Comparison of ENCODE assay signal across 19 cellular contexts in the genomic region with DNA sequence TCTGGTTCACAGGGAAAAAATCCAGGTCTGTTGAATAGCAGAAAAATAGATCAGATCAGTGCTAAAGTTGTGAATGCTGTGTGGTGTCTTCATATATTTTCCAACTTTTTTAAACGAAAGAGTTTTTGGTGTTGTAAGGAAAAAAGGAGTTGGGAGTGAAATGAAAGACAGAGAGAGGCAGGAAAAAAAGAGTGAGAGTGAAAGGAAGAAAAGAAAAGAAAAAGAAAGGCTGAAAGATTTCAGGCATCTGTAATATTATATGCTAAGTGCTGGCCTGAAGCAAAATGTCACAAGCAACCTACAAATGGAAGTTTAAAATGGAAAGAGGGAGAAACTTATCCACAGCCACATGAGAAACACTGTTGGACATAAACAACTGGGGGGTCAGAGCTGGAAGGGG.
DNase-seq lines count a peak whose midpoint lies in the region; ATAC-seq, FAIRE-seq and TF ChIP-seq lines count a peak whose summit lies in the region.
"Had no signal": no experiment of that assay in that cellular context is flagged by ENCODE, and none has a peak within 500 bp of the region (broad histone marks: within the 10 kb centered on the region; RNA-seq: fewer than 3 reads in every experiment).

No MANE protein-coding gene starts in this region.

- no peaks in the 10 kb centered on the region for H4K20me1 ChIP-seq in osteoblast (ENCODE audit: insufficient read depth, low read length)

- peaks cover 51% of the 10 kb centered on the region for H3K4me1 ChIP-seq in left ventricle myocardium inferior
- H3K4me1 ChIP-seq in osteoblast (ENCODE audit: insufficient read depth, low read length) = peaks cover 55% of the 10 kb centered on the region
- peaks cover 4 to 8% of the 10 kb centered on the region in 2 donors for H3K4me1 ChIP-seq in uterus
- H3K4me1 ChIP-seq in kidney (ENCODE audit: control insufficient read depth in 1 of 2, insufficient read depth in 1 of 2, low read depth in 1 of 2, low read length in 2 of 2) = peaks cover 2% of the 10 kb centered on the region in 2 donors

- no peak overlapping the region for H3K4me2 ChIP-seq in osteoblast (ENCODE audit: insufficient read depth, low read length)
- H3K4me2 ChIP-seq: GM23338 had no signal

- FAIRE-seq in kidney (lab: Jason Lieb, UNC) = no peak
- FAIRE-seq: GM12892, GM18507, K562 had no signal

- DNase-seq in left ventricle myocardium inferior = no peak
- no peak for DNase-seq in Right ventricle myocardium inferior (ENCODE audit: missing footprints)
- DNase-seq in coronary artery (ENCODE audit: low spot score) = no peak
- no peak for DNase-seq in osteoblast (ENCODE audit: insufficient read length, low spot score, missing footprints)
- DNase-seq in uterus = no peak
- DNase-seq in dedifferentiated amniotic fluid mesenchymal stem cell (ENCODE audit: extremely low spot score) = no peak
- no peak for DNase-seq in DMS153 (lab: John Stamatoyannopoulos, UW)
- no peak for DNase-seq in kidney
- DNase-seq: 8988T; Calu3; CD8-positive, alpha-beta T cell; HCEC 1CT; NCI-H510A treated with DMSO at 0.1 percent for 48 hours; NCI-H82; SIG-M5 had no signal

- no peak for TF ChIP-seq CTCF in left ventricle myocardium inferior (IDR thresholded peaks at IDR 0.05; ENCODE audit: borderline replicate concordance)
- TF ChIP-seq CTCF in coronary artery (IDR thresholded peaks at IDR 0.05) = no peak
- no peak for TF ChIP-seq CTCF in osteoblast (IDR thresholded peaks at IDR 0.05; ENCODE audit: extremely low read depth, low read depth, low read length)
- no peak for TF ChIP-seq CTCF in uterus (IDR thresholded peaks at IDR 0.05)
- no peak for TF ChIP-seq CTCF in kidney (IDR thresholded peaks at IDR 0.05; ENCODE audit: borderline replicate concordance, extremely low read depth, insufficient read depth)

- intact Hi-C loops in left ventricle myocardium inferior (cut with micrococcal nuclease) = no loop called here
- intact Hi-C loops in Right ventricle myocardium inferior (cut with DNase I) = loop anchor here (5.0 kb wide), 1 partner anchor 122 kb away; a partner anchor contains a TSS
- intact Hi-C loops in uterus (cut with DNase I; ENCODE audit: low total_unique reads) = no loop called here
- intact Hi-C loops in kidney (cut with DNase I) = no loop called here

- H3K27me3 ChIP-seq in left ventricle myocardium inferior (ENCODE audit: low read depth) (no peaks in the 10 kb centered on the region), osteoblast (ENCODE audit: insufficient read depth, low read length) (no peaks in the 10 kb centered on the region), uterus (no peaks in the 10 kb centered on the region)

- H3K36me3 ChIP-seq in left ventricle myocardium inferior (no peaks in the 10 kb centered on the region), osteoblast (ENCODE audit: insufficient read depth, low read length) (no peaks in the 10 kb centered on the region), uterus (no peaks in the 10 kb centered on the region), kidney (ENCODE audit: control insufficient read depth in 1 of 2, insufficient read depth in 2 of 2, low read length in 2 of 2) (no peaks in the 10 kb centered on the region)

- H3K4me3 ChIP-seq in left ventricle myocardium inferior (no peak overlapping the region), coronary artery (no peak overlapping the region), osteoblast (ENCODE audit: insufficient read depth, low read length) (no peak overlapping the region), uterus (no peak overlapping the region), kidney (ENCODE audit: low read length in 2 of 2) (no peak overlapping the region)
- H3K4me3 ChIP-seq: GM23338, K562 had no signal

- H3K27ac ChIP-seq in left ventricle myocardium inferior (replicated peaks) (peak overlapping the region; percentile 33), coronary artery (peak overlapping the region; percentile 33 to 77), osteoblast (ENCODE audit: low read depth, low read length) (peak overlapping the region; percentile 54), uterus (peak overlapping the region; percentile 21 to 63), kidney (ENCODE audit: low read depth in 2 of 2, low read length in 2 of 2) (no peak overlapping the region)

- peaks cover 57% of the 10 kb centered on the region for H3K79me2 ChIP-seq in osteoblast (ENCODE audit: insufficient read depth, low read length)

- no peak overlapping the region for H3K9ac ChIP-seq in kidney (ENCODE audit: low read length in 2 of 2)

- H3K9me3 ChIP-seq in left ventricle myocardium inferior (replicated peaks) (no peaks in the 10 kb centered on the region), osteoblast (ENCODE audit: low read depth, low read length) (no peaks in the 10 kb centered on the region), uterus (no peaks in the 10 kb centered on the region), kidney (ENCODE audit: control insufficient read depth in 1 of 2, low read length in 2 of 2) (no peaks in the 10 kb centered on the region)

- no peak overlapping the region for H2AFZ ChIP-seq in osteoblast (ENCODE audit: low read length)
- H2AFZ ChIP-seq: GM23338 had no signal

- TF ChIP-seq POLR2A in uterus (IDR thresholded peaks at IDR 0.05) = no peak

- no peak for ATAC-seq in Right ventricle myocardium inferior
- ATAC-seq: CD8-positive, alpha-beta T cell; GM23338; K562 had no signal

Comparison
In these comparisons a context has a peak if more than half of its experiments do, and no peak if none do; other contexts are left out.
1. H3K27ac ChIP-seq: peak in left ventricle myocardium inferior (single experiment), coronary artery (2 of 2), osteoblast (single experiment) and uterus (2 of 2); none in kidney (0 of 2).